ENCODE assay signal across 11 cellular contexts in the genomic region with DNA sequence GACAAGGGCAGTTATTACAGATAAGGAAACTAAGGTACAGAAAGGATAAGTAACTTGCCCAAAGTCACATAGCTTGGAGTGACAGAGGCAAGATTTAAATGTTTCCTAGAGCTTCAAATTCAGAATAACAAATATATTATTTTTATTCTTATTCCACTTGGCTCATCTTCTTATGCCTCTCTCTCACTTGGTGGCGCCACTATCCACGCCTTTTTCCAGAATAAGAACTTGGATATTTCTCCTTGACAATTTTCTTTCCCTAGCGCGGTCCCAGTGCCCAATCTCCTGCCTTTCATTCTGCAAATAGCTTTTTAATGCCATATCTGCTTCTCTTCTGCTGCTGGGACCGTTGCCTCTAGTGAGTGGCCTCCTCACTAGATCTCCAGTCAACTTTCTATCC.
A peak's percentile ranks its signal among the peaks of the same experiment; 100 is the strongest.
DNase-seq lines count a peak whose midpoint lies in the region; ATAC-seq and TF ChIP-seq lines count a peak whose summit lies in the region.
"Had no signal": no experiment of that assay in that cellular context is flagged by ENCODE, and none has a peak within 500 bp of the region (broad histone marks: within the 10 kb centered on the region; RNA-seq: fewer than 3 reads in every experiment).

No MANE protein-coding gene starts in this region.

- no peaks in the 10 kb centered on the region for H3K9me3 ChIP-seq in cardiac muscle cell (ENCODE audit: low read depth)

- ATAC-seq in Right ventricle myocardium superior (ENCODE audit: poor library complexity) = no peak

- H3K36me3 ChIP-seq in cardiac muscle cell = no peaks in the 10 kb centered on the region

- H3K4me3 Mint-ChIP-seq in activated T-helper 2 cell treated with anti-CD3 and anti-CD28 coated beads, Interferon-gamma antibody, Interleukin-2, Interleukin-4, amounts not matched to agents 10 μg/mL and 5 μg/mL and 100 μg/mL, durations not matched to agents 14 hours and 24 hours and 36 hours (ENCODE audit: low read depth) = no peak overlapping the region

- no peaks in the 10 kb centered on the region for H3K9me3 Mint-ChIP-seq in activated T-helper 2 cell treated with anti-CD3 and anti-CD28 coated beads, Interferon-gamma antibody, Interleukin-2, Interleukin-4, amounts not matched to agents 10 μg/mL and 5 μg/mL and 100 μg/mL, durations not matched to agents 14 hours and 24 hours and 36 hours

- H3K4me3 ChIP-seq in cardiac muscle cell (no peak overlapping the region), epithelial cell of proximal tubule (ENCODE audit: low read depth, low read length) (no peak overlapping the region)
- H3K4me3 ChIP-seq: BLaER1 treated with 17β-estradiol and CSF1 and Interleukin-3, amounts not matched to agents 10 nM and 100 nM had no signal

- peak in 1 of 2 donors; percentile 22 for DNase-seq in cardiac muscle cell (ENCODE audit: low read depth in 1 of 2, low spot score in 1 of 2)
- no peak for DNase-seq in Right ventricle myocardium superior
- DNase-seq in SK-MEL-5 (ENCODE audit: low read depth, low spot score) = peak; percentile 30
- no peak for DNase-seq in epithelial cell of proximal tubule (ENCODE audit: low read depth)
- no peak for DNase-seq in AG08396 (ENCODE audit: low spot score)
- DNase-seq in DMS114 treated with DMSO at 0.1 percent for 48 hours (lab: John Stamatoyannopoulos, UW; ENCODE audit: unreplicated experiment) = no peak
- DNase-seq in activated T-helper 2 cell treated with anti-CD3 and anti-CD28 coated beads, Interferon-gamma antibody, Interleukin-2, Interleukin-4, amounts not matched to agents 10 μg/mL and 5 μg/mL and 100 μg/mL, durations not matched to agents 14 hours and 24 hours and 36 hours (ENCODE audit: low spot score) = no peak
- DNase-seq in RPMI8226 = no peak
- DNase-seq: NCI-H82, substantia nigra had no signal

- no peak overlapping the region for H3K27ac ChIP-seq in cardiac muscle cell
- H3K27ac ChIP-seq: BLaER1 treated with 17β-estradiol and CSF1 and Interleukin-3, amounts not matched to agents 10 nM and 100 nM had no signal

- intact Hi-C loops in Right ventricle myocardium superior (cut with DNase I) = no loop called here
- intact Hi-C loops in activated T-helper 2 cell treated with anti-CD3 and anti-CD28 coated beads, Interferon-gamma antibody, Interleukin-2, Interleukin-4, amounts not matched to agents 10 μg/mL and 5 μg/mL and 100 μg/mL, durations not matched to agents 14 hours and 24 hours and 36 hours (cut with micrococcal nuclease) = no loop called here

- no peaks in the 10 kb centered on the region for H3K4me1 ChIP-seq in cardiac muscle cell (ENCODE audit: low read depth)

- no peak overlapping the region for H3K27ac Mint-ChIP-seq in activated T-helper 2 cell treated with anti-CD3 and anti-CD28 coated beads, Interferon-gamma antibody, Interleukin-2, Interleukin-4, amounts not matched to agents 10 μg/mL and 5 μg/mL and 100 μg/mL, durations not matched to agents 14 hours and 24 hours and 36 hours

- no peaks in the 10 kb centered on the region for H3K27me3 ChIP-seq in cardiac muscle cell

- H3K36me3 Mint-ChIP-seq in activated T-helper 2 cell treated with anti-CD3 and anti-CD28 coated beads, Interferon-gamma antibody, Interleukin-2, Interleukin-4, amounts not matched to agents 10 μg/mL and 5 μg/mL and 100 μg/mL, durations not matched to agents 14 hours and 24 hours and 36 hours (ENCODE audit: low read depth) = peaks cover 34% of the 10 kb centered on the region

- no peaks in the 10 kb centered on the region for H3K27me3 Mint-ChIP-seq in activated T-helper 2 cell treated with anti-CD3 and anti-CD28 coated beads, Interferon-gamma antibody, Interleukin-2, Interleukin-4, amounts not matched to agents 10 μg/mL and 5 μg/mL and 100 μg/mL, durations not matched to agents 14 hours and 24 hours and 36 hours (ENCODE audit: low read depth)

- in situ Hi-C loops in SK-MEL-5 (cut with HindIII; ENCODE audit: low pct_unique_long_range_greater_than_20kb, low sequenced_read_pairs) = no loop called here

- peaks cover 49% of the 10 kb centered on the region for H3K4me1 Mint-ChIP-seq in activated T-helper 2 cell treated with anti-CD3 and anti-CD28 coated beads, Interferon-gamma antibody, Interleukin-2, Interleukin-4, amounts not matched to agents 10 μg/mL and 5 μg/mL and 100 μg/mL, durations not matched to agents 14 hours and 24 hours and 36 hours (ENCODE audit: low read depth)

- peak; percentile 16 for TF ChIP-seq CTCF in cardiac muscle cell (IDR thresholded peaks at IDR 0.05; ENCODE audit: low read depth, low read length)
- TF ChIP-seq CTCF in epithelial cell of proximal tubule (conservative IDR thresholded peaks at IDR 0.05; ENCODE audit: low read depth, low read length) = peak; percentile 16
